Comparison of ENCODE assay signal across 8 cellular contexts in the genomic region with DNA sequence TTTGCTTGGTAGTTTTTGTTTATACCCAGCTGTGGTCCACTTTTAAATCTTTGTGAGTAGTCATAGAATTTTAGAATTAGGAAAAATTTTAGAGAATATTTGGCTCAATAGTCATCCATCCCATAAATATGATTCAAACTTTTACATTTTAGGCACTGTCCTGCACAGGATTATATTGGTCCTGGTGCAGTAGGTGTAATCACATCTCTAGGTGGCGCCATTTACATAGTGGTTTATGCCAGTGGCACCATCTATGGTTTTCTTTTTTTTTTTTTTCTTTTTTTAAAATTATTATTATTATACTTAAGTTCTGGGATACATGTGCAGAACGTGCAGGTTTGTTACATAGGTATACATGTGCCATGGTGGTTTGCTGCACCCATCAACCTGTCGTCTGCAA.
DNase-seq lines count a peak whose midpoint lies in the region; ATAC-seq, FAIRE-seq and TF ChIP-seq lines count a peak whose summit lies in the region.

No MANE protein-coding gene starts in this region.

- no peaks in the 10 kb centered on the region for H3K9me3 ChIP-seq in Panc1 (ENCODE audit: control insufficient read depth, insufficient read depth, low read depth, low read length)

- POLR2A ChIA-PET in Panc1 (lab: Charles Lee): no interaction called here

- H3K4me1 Mint-ChIP-seq in activated T-helper 2 cell treated with anti-CD3 and anti-CD28 coated beads, Interferon-gamma antibody, Interleukin-2, Interleukin-4, amounts not matched to agents 10 μg/mL and 5 μg/mL and 100 μg/mL, durations not matched to agents 14 hours and 24 hours and 36 hours (ENCODE audit: low read depth): no peaks in the 10 kb centered on the region

- BruUV-seq in Panc1 (replicated peaks; lab: Mats Ljungman, UMichigan): no TSS peak

- intact Hi-C loops in Panc1 (cut with micrococcal nuclease; ENCODE audit: unreplicated experiment): loop anchor here (5.0 kb wide), 1 partner anchor 351 kb away; no protein-coding TSS in a partner anchor
- intact Hi-C loops in activated T-helper 2 cell treated with anti-CD3 and anti-CD28 coated beads, Interferon-gamma antibody, Interleukin-2, Interleukin-4, amounts not matched to agents 10 μg/mL and 5 μg/mL and 100 μg/mL, durations not matched to agents 14 hours and 24 hours and 36 hours (cut with micrococcal nuclease): no loop called here

- CTCF ChIA-PET in Panc1 (lab: Charles Lee): no interaction called here

- no peak overlapping the region for H3K4me3 ChIP-seq in Panc1 (ENCODE audit: low read depth in 2 of 2, low read length in 2 of 2)

- H3K36me3 ChIP-seq in Panc1 (ENCODE audit: control insufficient read depth, insufficient read depth, low read length): no peaks in the 10 kb centered on the region

- no peak overlapping the region for H3K27ac Mint-ChIP-seq in activated T-helper 2 cell treated with anti-CD3 and anti-CD28 coated beads, Interferon-gamma antibody, Interleukin-2, Interleukin-4, amounts not matched to agents 10 μg/mL and 5 μg/mL and 100 μg/mL, durations not matched to agents 14 hours and 24 hours and 36 hours

- H3K4me3 Mint-ChIP-seq in activated T-helper 2 cell treated with anti-CD3 and anti-CD28 coated beads, Interferon-gamma antibody, Interleukin-2, Interleukin-4, amounts not matched to agents 10 μg/mL and 5 μg/mL and 100 μg/mL, durations not matched to agents 14 hours and 24 hours and 36 hours (ENCODE audit: low read depth): no peak overlapping the region

- H3K27ac ChIP-seq in Panc1 (ENCODE audit: low read length): no peak overlapping the region

- in situ Hi-C loops in Panc1 (cut with HindIII; ENCODE audit: low pct_unique_long_range_greater_than_20kb, low sequenced_read_pairs): no loop called here

- H3K27me3 ChIP-seq in Panc1 (ENCODE audit: control insufficient read depth, insufficient read depth, low read length): no peaks in the 10 kb centered on the region

- no peaks in the 10 kb centered on the region for H3K4me1 ChIP-seq in Panc1 (ENCODE audit: control insufficient read depth, insufficient read depth, low read length)

- peak; percentile 41; the same call in 1 of the 2 replicates for TF ChIP-seq CTCF in Panc1 (IDR thresholded peaks at IDR 0.05)

- no peaks in the 10 kb centered on the region for H3K9me3 Mint-ChIP-seq in activated T-helper 2 cell treated with anti-CD3 and anti-CD28 coated beads, Interferon-gamma antibody, Interleukin-2, Interleukin-4, amounts not matched to agents 10 μg/mL and 5 μg/mL and 100 μg/mL, durations not matched to agents 14 hours and 24 hours and 36 hours

- ATAC-seq in HG02870 (IDR thresholded peaks at IDR 0.05; ENCODE audit: unreplicated experiment): peak; percentile 70
- no peak for ATAC-seq in Panc1
- ATAC-seq in HG03196 (IDR thresholded peaks at IDR 0.05; ENCODE audit: unreplicated experiment): no peak

- FAIRE-seq in urothelium cell line (lab: Jason Lieb, UNC): no peak

- DNase-seq in NCI-H748 (lab: John Stamatoyannopoulos, UW; ENCODE audit: unreplicated experiment) (peak; percentile 20), NCI-H748 treated with DMSO at 0.1 percent for 48 hours (lab: John Stamatoyannopoulos, UW) (no peak), Panc1 (ENCODE audit: low read depth, low spot score) (no peak), foreskin melanocyte (peak; percentile 7), urothelium cell line (ENCODE audit: low spot score) (peak; percentile 35)
- DNase-seq in activated T-helper 2 cell treated with anti-CD3 and anti-CD28 coated beads, Interferon-gamma antibody, Interleukin-2, Interleukin-4, amounts not matched to agents 10 μg/mL and 5 μg/mL and 100 μg/mL, durations not matched to agents 14 hours and 24 hours and 36 hours (ENCODE audit: low spot score): no peak

- no peaks in the 10 kb centered on the region for H3K36me3 Mint-ChIP-seq in activated T-helper 2 cell treated with anti-CD3 and anti-CD28 coated beads, Interferon-gamma antibody, Interleukin-2, Interleukin-4, amounts not matched to agents 10 μg/mL and 5 μg/mL and 100 μg/mL, durations not matched to agents 14 hours and 24 hours and 36 hours (ENCODE audit: low read depth)

- no peaks in the 10 kb centered on the region for H3K27me3 Mint-ChIP-seq in activated T-helper 2 cell treated with anti-CD3 and anti-CD28 coated beads, Interferon-gamma antibody, Interleukin-2, Interleukin-4, amounts not matched to agents 10 μg/mL and 5 μg/mL and 100 μg/mL, durations not matched to agents 14 hours and 24 hours and 36 hours (ENCODE audit: low read depth)

Comparison
In these comparisons a context has a peak if more than half of its experiments do, and no peak if none do; other contexts are left out.
1. DNase-seq: peak in NCI-H748 (single experiment), foreskin melanocyte (single experiment) and urothelium cell line (single experiment); none in NCI-H748 treated with DMSO at 0.1 percent for 48 hours (single experiment), Panc1 (single experiment) and activated T-helper 2 cell treated with anti-CD3 and anti-CD28 coated beads, Interferon-gamma antibody, Interleukin-2, Interleukin-4, amounts not matched to agents 10 μg/mL and 5 μg/mL and 100 μg/mL, durations not matched to agents 14 hours and 24 hours and 36 hours (single experiment).